In the genomic region with DNA sequence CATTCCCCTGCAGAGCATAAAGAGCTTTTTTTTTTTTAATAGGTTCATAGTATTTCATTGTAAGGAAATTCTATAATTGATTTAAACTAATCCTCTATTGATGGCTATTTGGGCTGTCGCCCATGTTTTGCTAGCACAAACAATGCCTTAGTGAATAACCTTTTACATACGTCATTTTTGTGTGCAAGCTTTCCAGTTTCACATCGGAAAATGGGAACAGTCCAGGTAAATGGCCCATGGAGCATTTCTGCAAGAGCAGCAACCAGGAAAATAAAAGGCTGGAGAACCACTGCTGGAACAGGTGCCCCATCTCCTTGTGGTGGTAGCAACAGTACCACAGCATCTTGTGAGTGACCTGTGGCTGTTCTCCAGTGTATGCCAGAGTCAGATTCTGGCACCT, we compare ENCODE assay signal across 2 cellular contexts.
TF ChIP-seq lines count a peak whose summit lies in the region.

No MANE protein-coding gene starts in this region.

TF ChIP-seq in liver, 16 proteins besides CTCF, POLR2A, EP300 and RAD21:
- TF ChIP-seq GABPA (IDR thresholded peaks at IDR 0.05 in 1 of 2, conservative IDR thresholded peaks at IDR 0.05 in 1 of 2) (no peak), JUND (IDR thresholded peaks at IDR 0.05) (peak in 1 of 2 donors; percentile 43), NR2F2 (IDR thresholded peaks at IDR 0.05) (no peak), HNF4A (conservative IDR thresholded peaks at IDR 0.05) (peak; percentile 17 to 35), REST (IDR thresholded peaks at IDR 0.05) (no peak), RXRA (IDR thresholded peaks at IDR 0.05) (peak in 1 of 2 donors; percentile 66), SP1 (IDR thresholded peaks at IDR 0.05) (no peak), EGR1 (IDR thresholded peaks at IDR 0.05; ENCODE audit: low read depth in 2 of 2) (no peak), TAF1 (conservative IDR thresholded peaks at IDR 0.05) (no peak), YY1 (IDR thresholded peaks at IDR 0.05) (peak; percentile 78), FOXA2 (IDR thresholded peaks at IDR 0.05) (no peak), FOXA1 (IDR thresholded peaks at IDR 0.05) (no peak)
- TF ChIP-seq, protein P1, sequence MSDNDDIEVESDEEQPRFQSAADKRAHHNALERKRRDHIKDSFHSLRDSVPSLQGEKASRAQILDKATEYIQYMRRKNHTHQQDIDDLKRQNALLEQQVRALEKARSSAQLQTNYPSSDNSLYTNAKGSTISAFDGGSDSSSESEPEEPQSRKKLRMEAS (IDR thresholded peaks at IDR 0.05), result no peak
- TF ChIP-seq, protein P2, sequence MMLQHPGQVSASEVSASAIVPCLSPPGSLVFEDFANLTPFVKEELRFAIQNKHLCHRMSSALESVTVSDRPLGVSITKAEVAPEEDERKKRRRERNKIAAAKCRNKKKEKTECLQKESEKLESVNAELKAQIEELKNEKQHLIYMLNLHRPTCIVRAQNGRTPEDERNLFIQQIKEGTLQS (IDR thresholded peaks at IDR 0.05), result no peak
- TF ChIP-seq, protein P3, sequence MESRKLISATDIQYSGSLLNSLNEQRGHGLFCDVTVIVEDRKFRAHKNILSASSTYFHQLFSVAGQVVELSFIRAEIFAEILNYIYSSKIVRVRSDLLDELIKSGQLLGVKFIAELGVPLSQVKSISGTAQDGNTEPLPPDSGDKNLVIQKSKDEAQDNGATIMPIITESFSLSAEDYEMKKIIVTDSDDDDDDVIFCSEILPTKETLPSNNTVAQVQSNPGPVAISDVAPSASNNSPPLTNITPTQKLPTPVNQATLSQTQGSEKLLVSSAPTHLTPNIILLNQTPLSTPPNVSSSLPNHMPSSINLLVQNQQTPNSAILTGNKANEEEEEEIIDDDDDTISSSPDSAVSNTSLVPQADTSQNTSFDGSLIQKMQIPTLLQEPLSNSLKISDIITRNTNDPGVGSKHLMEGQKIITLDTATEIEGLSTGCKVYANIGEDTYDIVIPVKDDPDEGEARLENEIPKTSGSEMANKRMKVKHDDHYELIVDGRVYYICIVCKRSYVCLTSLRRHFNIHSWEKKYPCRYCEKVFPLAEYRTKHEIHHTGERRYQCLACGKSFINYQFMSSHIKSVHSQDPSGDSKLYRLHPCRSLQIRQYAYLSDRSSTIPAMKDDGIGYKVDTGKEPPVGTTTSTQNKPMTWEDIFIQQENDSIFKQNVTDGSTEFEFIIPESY (IDR thresholded peaks at IDR 0.05), result no peak

TF ChIP-seq in HepG2, 621 proteins besides CTCF, POLR2A, EP300 and RAD21:
- TF ChIP-seq ZNF276 (CRISPR knock-in tag; IDR thresholded peaks at IDR 0.05; ENCODE audit: low read depth), result no peak
- no peak for TF ChIP-seq RAD51 (IDR thresholded peaks at IDR 0.05; ENCODE audit: borderline replicate concordance)
- TF ChIP-seq FOXK1 (CRISPR knock-in tag; IDR thresholded peaks at IDR 0.05; ENCODE audit: borderline replicate concordance, low read depth), result no peak
- TF ChIP-seq ZBTB2 (CRISPR knock-in tag; IDR thresholded peaks at IDR 0.05; ENCODE audit: low read depth), result no peak
- no peak for TF ChIP-seq ARHGAP35 (CRISPR knock-in tag; IDR thresholded peaks at IDR 0.05; ENCODE audit: borderline replicate concordance)
- TF ChIP-seq SP1 (IDR thresholded peaks at IDR 0.05), result no peak
- TF ChIP-seq SP1 (CRISPR knock-in tag; IDR thresholded peaks at IDR 0.05), result no peak
- TF ChIP-seq TEAD2 (CRISPR knock-in tag; IDR thresholded peaks at IDR 0.05), result no peak
- no peak for TF ChIP-seq ZC3H4 (CRISPR knock-in tag; IDR thresholded peaks at IDR 0.05; ENCODE audit: borderline replicate concordance)
- TF ChIP-seq U2AF1 (optimal IDR thresholded peaks at IDR 0.05; ENCODE audit: low read depth, low read length), result no peak
- no peak for TF ChIP-seq FOXO1 (CRISPR knock-in tag; IDR thresholded peaks at IDR 0.05)
- no peak for TF ChIP-seq ZNF674 (CRISPR knock-in tag; IDR thresholded peaks at IDR 0.05; ENCODE audit: low read depth)
- TF ChIP-seq PHF8 (CRISPR knock-in tag; IDR thresholded peaks at IDR 0.05), result no peak
- no peak for TF ChIP-seq NR2C2 (CRISPR knock-in tag; IDR thresholded peaks at IDR 0.05; ENCODE audit: borderline replicate concordance)
- no peak for TF ChIP-seq HNRNPUL1 (IDR thresholded peaks at IDR 0.05; ENCODE audit: low read depth, low read length)
- TF ChIP-seq, protein P4, sequence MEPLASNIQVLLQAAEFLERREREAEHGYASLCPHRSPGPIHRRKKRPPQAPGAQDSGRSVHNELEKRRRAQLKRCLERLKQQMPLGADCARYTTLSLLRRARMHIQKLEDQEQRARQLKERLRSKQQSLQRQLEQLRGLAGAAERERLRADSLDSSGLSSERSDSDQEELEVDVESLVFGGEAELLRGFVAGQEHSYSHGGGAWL (CRISPR knock-in tag; IDR thresholded peaks at IDR 0.05), result no peak
- no peak for TF ChIP-seq MAFF (IDR thresholded peaks at IDR 0.05; ENCODE audit: low read depth, low read length)
- TF ChIP-seq, protein P5, sequence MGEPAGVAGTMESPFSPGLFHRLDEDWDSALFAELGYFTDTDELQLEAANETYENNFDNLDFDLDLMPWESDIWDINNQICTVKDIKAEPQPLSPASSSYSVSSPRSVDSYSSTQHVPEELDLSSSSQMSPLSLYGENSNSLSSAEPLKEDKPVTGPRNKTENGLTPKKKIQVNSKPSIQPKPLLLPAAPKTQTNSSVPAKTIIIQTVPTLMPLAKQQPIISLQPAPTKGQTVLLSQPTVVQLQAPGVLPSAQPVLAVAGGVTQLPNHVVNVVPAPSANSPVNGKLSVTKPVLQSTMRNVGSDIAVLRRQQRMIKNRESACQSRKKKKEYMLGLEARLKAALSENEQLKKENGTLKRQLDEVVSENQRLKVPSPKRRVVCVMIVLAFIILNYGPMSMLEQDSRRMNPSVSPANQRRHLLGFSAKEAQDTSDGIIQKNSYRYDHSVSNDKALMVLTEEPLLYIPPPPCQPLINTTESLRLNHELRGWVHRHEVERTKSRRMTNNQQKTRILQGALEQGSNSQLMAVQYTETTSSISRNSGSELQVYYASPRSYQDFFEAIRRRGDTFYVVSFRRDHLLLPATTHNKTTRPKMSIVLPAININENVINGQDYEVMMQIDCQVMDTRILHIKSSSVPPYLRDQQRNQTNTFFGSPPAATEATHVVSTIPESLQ (CRISPR knock-in tag; conservative IDR thresholded peaks at IDR 0.05), result no peak
- TF ChIP-seq SMARCE1 (IDR thresholded peaks at IDR 0.05; ENCODE audit: borderline replicate concordance), result no peak
- TF ChIP-seq NFIB (CRISPR knock-in tag; IDR thresholded peaks at IDR 0.05; ENCODE audit: borderline replicate concordance), result no peak
- no peak for TF ChIP-seq NR3C1 (CRISPR knock-in tag; IDR thresholded peaks at IDR 0.05)
